8 cellular contexts compared by ENCODE assay signal in genomic region chr1:154819628-154820590, GRCh38. TPM values are rescaled to one million over a fixed set of nuclear protein-coding genes. Genes with fewer than 3 reads are reported as not detected.
DNase-seq lines count a peak whose midpoint lies in the region; ATAC-seq, FAIRE-seq and TF ChIP-seq lines count a peak whose summit lies in the region.

No MANE protein-coding gene starts in this region.

- no peaks in the 10 kb centered on the region for H3K36me3 ChIP-seq in DND-41 (ENCODE audit: insufficient read depth, low read length)
- H3K36me3 ChIP-seq in right atrium auricular region, result no peaks in the 10 kb centered on the region
- no peaks in the 10 kb centered on the region for H3K36me3 ChIP-seq in transverse colon

- H3K9me3 ChIP-seq in DND-41 (ENCODE audit: insufficient read depth, low read length, severe bottlenecking), result no peaks in the 10 kb centered on the region
- H3K9me3 ChIP-seq in right atrium auricular region, result no peaks in the 10 kb centered on the region
- H3K9me3 ChIP-seq in transverse colon, result no peaks in the 10 kb centered on the region

- in situ Hi-C loops in transverse colon (cut with MboI; ENCODE audit: low pct_ligation_motif_present in 1 of 4, low pct_unique_long_range_greater_than_20kb in 1 of 4, low sequenced_read_pairs in 3 of 4), result no loop called here

- TF ChIP-seq CTCF in DND-41 (IDR thresholded peaks at IDR 0.05; ENCODE audit: borderline replicate concordance, extremely low read depth, low read length, poor library complexity, severe bottlenecking) (peak; percentile 54), WI38 (IDR thresholded peaks at IDR 0.05; ENCODE audit: low read depth, low read length) (peak; percentile 46), right atrium auricular region (IDR thresholded peaks at IDR 0.05) (peak; percentile 14 to 57), transverse colon (IDR thresholded peaks at IDR 0.05) (peak in 4 of 5 experiments; percentile 18 to 38 (median 32))

- 76% methylated on average over 4 to 7 of the region's 7 CpGs for WGBS in transverse colon (ENCODE audit: low coverage in 1 of 2), 2 donors

- no peak overlapping the region for H3K9ac ChIP-seq in DND-41 (ENCODE audit: low read depth, low read length)

- no peak overlapping the region for H3K4me2 ChIP-seq in DND-41 (ENCODE audit: insufficient read depth, low read length)

- TF ChIP-seq POLR2A in transverse colon (IDR thresholded peaks at IDR 0.05), result no peak

- H3K79me2 ChIP-seq in DND-41 (ENCODE audit: insufficient read depth, low read length), result no peaks in the 10 kb centered on the region

- H3K4me3 ChIP-seq in DND-41 (ENCODE audit: low read depth in 1 of 2, low read length in 2 of 2), result no peak overlapping the region
- H3K4me3 ChIP-seq in WI38 (ENCODE audit: low read depth, low read length), result no peak overlapping the region
- H3K4me3 ChIP-seq in right atrium auricular region, result no peak overlapping the region
- no peak overlapping the region for H3K4me3 ChIP-seq in transverse colon

- ATAC-seq in DND-41 (ENCODE audit: insufficient read depth, low read depth), result peak; percentile 49; the same call in 2 of the 3 replicates

- intact Hi-C loops in transverse colon (cut with DNase I; ENCODE audit: low total_unique reads), result no loop called here

- no peak for TF ChIP-seq EP300 in transverse colon (IDR thresholded peaks at IDR 0.05; ENCODE audit: low read depth)

- H3K27ac ChIP-seq in DND-41 (ENCODE audit: low read length) (no peak overlapping the region), right atrium auricular region (no peak overlapping the region), transverse colon (no peak overlapping the region)

- H3K27me3 ChIP-seq in DND-41 (ENCODE audit: insufficient read depth, low read length, poor library complexity) (peaks cover 7% of the 10 kb centered on the region), right atrium auricular region (no peaks in the 10 kb centered on the region), transverse colon (no peaks in the 10 kb centered on the region)

- H3K4me1 ChIP-seq in DND-41 (ENCODE audit: insufficient read depth, low read length), result no peaks in the 10 kb centered on the region
- H3K4me1 ChIP-seq in right atrium auricular region, result peaks cover 0 to 23% of the 10 kb centered on the region in 2 donors
- H3K4me1 ChIP-seq in transverse colon, result no peaks in the 10 kb centered on the region

- DNase-seq in DND-41 (no peak), HT1080 (ENCODE audit: low read depth) (peak; percentile 8), right atrium auricular region (ENCODE audit: low spot score) (no peak), transverse colon (no peak), amygdala (lab: John Stamatoyannopoulos, UW) (no peak), frontal cortex (ENCODE audit: low spot score in 2 of 2) (no peak)
- DNase-seq in stimulated activated naive CD4-positive, alpha-beta T cell treated with Interleukin-2 at 50 U/mL for 16 hours (lab: John Stamatoyannopoulos, UW), result no peak

- FAIRE-seq in frontal cortex (lab: Jason Lieb, UNC), result no peak

- H2AFZ ChIP-seq in DND-41 (ENCODE audit: low read depth, low read length), result no peak overlapping the region

- no peaks in the 10 kb centered on the region for H4K20me1 ChIP-seq in DND-41 (ENCODE audit: insufficient read depth, low read length)

RNA-seq across cellular contexts. Expression of gene KCNN3, which starts 50.2 kb away (rescaled TPM):
- total RNA-seq in HT1080 (2014; rRNA removed; shearing (Covaris generic)), result 0.20 and 0.34 TPM in 2 replicates
- polyA plus RNA-seq in HT1080 (2015; cell fraction: cytosol; rRNA removed), result 0.33 and 1.3 TPM in 2 replicates
- 0.42 and 0.45 TPM in 2 replicates for polyA plus RNA-seq in HT1080 (2015; cell fraction: nucleus; rRNA removed)
- 1 to 10 TPM; 3.9 to 4.4 TPM for total RNA-seq in right atrium auricular region
- 1 to 10 TPM; 2.3 to 5.0 (median 3.5) TPM for total RNA-seq in transverse colon
- total RNA-seq in frontal cortex, result 2.4 TPM
